Comparison of ENCODE assay signal across 10 cellular contexts in genomic region chr14:89252887-89253532, GRCh38.
DNase-seq lines count a peak whose midpoint lies in the region; ATAC-seq lines count a peak whose summit lies in the region.
"Had no signal": no experiment of that assay in that cellular context is flagged by ENCODE, and none has a peak within 500 bp of the region (broad histone marks: within the 10 kb centered on the region; RNA-seq: fewer than 3 reads in every experiment).

No MANE protein-coding gene starts in this region.

- no peak overlapping the region for H2BK15ac ChIP-seq in mesendoderm (replicated peaks; ENCODE audit: low read depth)

- no peak overlapping the region for H3K27ac ChIP-seq in mesendoderm (ENCODE audit: low read depth, low read length)

- no peak overlapping the region for H3K4ac ChIP-seq in mesendoderm (ENCODE audit: low read depth, low read length)

- no peak overlapping the region for H3K4me2 ChIP-seq in mesendoderm (ENCODE audit: low read length)

- DNase-seq in COR-L47 (lab: John Stamatoyannopoulos, UW) (peak; percentile 17), M059J (ENCODE audit: low read depth) (peak; percentile 6), cerebellum (ENCODE audit: low spot score) (peak; percentile 52), mesendoderm (peak; percentile 75), activated gamma-delta T cell treated with Interleukin-2 at 50 U/mL for 16 hours (no peak)
- DNase-seq in stimulated activated naive CD8-positive, alpha-beta T cell treated with anti-CD3 and anti-CD28 coated beads, Interleukin-15, amount 100 ng/mL, for 72 hours: no peak
- DNase-seq in activated CD4-positive, CD25-positive, alpha-beta regulatory T cell (lab: John Stamatoyannopoulos, UW): no peak
- DNase-seq: activated CD8-positive, alpha-beta T cell treated with anti-CD3 and anti-CD28 coated beads for 36 hours; activated naive CD8-positive, alpha-beta T cell treated with anti-CD3 and anti-CD28 coated beads for 36 hours had no signal

- no peak overlapping the region for H3K56ac ChIP-seq in mesendoderm (ENCODE audit: low read length)

- H3K4me1 Mint-ChIP-seq in stimulated activated naive CD8-positive, alpha-beta T cell treated with anti-CD3 and anti-CD28 coated beads, Interleukin-15, amount 100 ng/mL, for 72 hours: peaks cover 69% of the 10 kb centered on the region

- H3K9ac ChIP-seq in mesendoderm (ENCODE audit: low read length): no peak overlapping the region

- peaks cover 15% of the 10 kb centered on the region for H3K79me2 ChIP-seq in mesendoderm (ENCODE audit: control insufficient read depth, insufficient read depth, low read length)

- no peak overlapping the region for H2BK120ac ChIP-seq in mesendoderm (ENCODE audit: low read depth, low read length)

- no peak for ATAC-seq in HG02623 (IDR thresholded peaks at IDR 0.05; ENCODE audit: unreplicated experiment)
- ATAC-seq in stimulated activated naive CD8-positive, alpha-beta T cell treated with anti-CD3 and anti-CD28 coated beads, Interleukin-15, amount 100 ng/mL, for 72 hours: no peak
- ATAC-seq: activated CD8-positive, alpha-beta T cell treated with anti-CD3 and anti-CD28 coated beads for 36 hours had no signal

- H4K5ac ChIP-seq in mesendoderm (ENCODE audit: low read length): no peak overlapping the region

- no peaks in the 10 kb centered on the region for H3K27me3 Mint-ChIP-seq in stimulated activated naive CD8-positive, alpha-beta T cell treated with anti-CD3 and anti-CD28 coated beads, Interleukin-15, amount 100 ng/mL, for 72 hours
- H3K27me3 Mint-ChIP-seq: activated CD8-positive, alpha-beta T cell treated with anti-CD3 and anti-CD28 coated beads for 36 hours; activated naive CD8-positive, alpha-beta T cell treated with anti-CD3 and anti-CD28 coated beads for 36 hours had no signal

- no peak overlapping the region for H3K18ac ChIP-seq in mesendoderm (ENCODE audit: low read length)

- H3K23ac ChIP-seq in mesendoderm (ENCODE audit: low read length): no peak overlapping the region

- H4K8ac ChIP-seq in mesendoderm (ENCODE audit: low read depth, low read length): no peak overlapping the region

- H3K9me3 Mint-ChIP-seq in stimulated activated naive CD8-positive, alpha-beta T cell treated with anti-CD3 and anti-CD28 coated beads, Interleukin-15, amount 100 ng/mL, for 72 hours: peaks cover 7 to 10% of the 10 kb centered on the region in 2 donors

- H3K4me3 Mint-ChIP-seq in stimulated activated naive CD8-positive, alpha-beta T cell treated with anti-CD3 and anti-CD28 coated beads, Interleukin-15, amount 100 ng/mL, for 72 hours: no peak overlapping the region
- H3K4me3 Mint-ChIP-seq: activated CD8-positive, alpha-beta T cell treated with anti-CD3 and anti-CD28 coated beads for 36 hours; activated naive CD8-positive, alpha-beta T cell treated with anti-CD3 and anti-CD28 coated beads for 36 hours had no signal

- no peak overlapping the region for H2BK5ac ChIP-seq in mesendoderm (ENCODE audit: low read length)

- no peak overlapping the region for H2AK5ac ChIP-seq in mesendoderm (ENCODE audit: low read length)

- no peak overlapping the region for H3K4me3 ChIP-seq in mesendoderm (ENCODE audit: low read length)

- H3K36me3 ChIP-seq in mesendoderm (ENCODE audit: control insufficient read depth, insufficient read depth, low read length): no peaks in the 10 kb centered on the region

- H3K4me1 ChIP-seq in mesendoderm (ENCODE audit: control insufficient read depth, low read depth, low read length): no peaks in the 10 kb centered on the region

- H3K27ac Mint-ChIP-seq in stimulated activated naive CD8-positive, alpha-beta T cell treated with anti-CD3 and anti-CD28 coated beads, Interleukin-15, amount 100 ng/mL, for 72 hours: no peak overlapping the region
- H3K27ac Mint-ChIP-seq: activated CD8-positive, alpha-beta T cell treated with anti-CD3 and anti-CD28 coated beads for 36 hours; activated naive CD8-positive, alpha-beta T cell treated with anti-CD3 and anti-CD28 coated beads for 36 hours had no signal

- H3K79me1 ChIP-seq in mesendoderm (ENCODE audit: low read length): peaks cover 15% of the 10 kb centered on the region

- H3K27me3 ChIP-seq in mesendoderm (ENCODE audit: insufficient read depth, low read length, poor library complexity): no peaks in the 10 kb centered on the region

- no CpG with 5 or more reads among the region's 15 CpGs for whole genome bisulfite sequencing in mesendoderm (ENCODE audit: extremely low coverage, insufficient coverage, low lambda C conversion rate)

Comparison
In these comparisons a context has a peak if more than half of its experiments do, and no peak if none do; other contexts are left out.
1. DNase-seq: peak in COR-L47 (single experiment), M059J (single experiment), cerebellum (single experiment) and mesendoderm (single experiment); none in stimulated activated naive CD8-positive, alpha-beta T cell treated with anti-CD3 and anti-CD28 coated beads, Interleukin-15, amount 100 ng/mL, for 72 hours (0 of 2), activated CD4-positive, CD25-positive, alpha-beta regulatory T cell (0 of 4) and activated gamma-delta T cell treated with Interleukin-2 at 50 U/mL for 16 hours (single experiment).